In the genomic region with DNA sequence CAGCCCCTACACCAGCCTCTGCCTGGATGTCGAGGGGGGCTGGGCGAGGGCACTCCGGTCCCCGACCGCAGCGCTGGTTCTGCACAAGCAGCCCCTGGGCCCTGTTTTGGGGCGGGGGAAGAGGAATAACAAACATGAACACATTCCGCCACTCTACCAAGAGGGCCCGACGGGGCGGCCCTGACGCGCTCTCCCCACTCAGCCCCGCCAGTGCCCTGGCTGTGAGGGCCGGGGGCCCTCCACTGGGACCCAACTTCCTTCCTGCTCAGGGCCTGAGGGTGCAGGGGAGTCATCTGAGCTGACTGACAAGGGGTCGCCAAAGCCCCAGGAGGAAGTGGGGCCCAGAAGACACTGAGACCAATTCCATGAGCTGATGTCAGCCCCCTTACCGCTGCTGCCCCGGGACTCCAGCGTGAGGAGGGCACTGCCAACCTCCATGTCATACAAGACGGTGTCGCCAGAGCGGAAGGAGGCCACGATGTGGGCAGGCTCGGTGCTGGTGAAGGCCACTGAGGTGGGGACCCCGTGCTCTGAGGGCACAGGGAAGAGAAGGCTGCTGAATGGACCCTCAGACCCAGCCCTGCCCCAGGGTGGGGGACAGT, we compare ENCODE assay signal across 20 cellular contexts. TPM values are rescaled to one million over a fixed set of nuclear protein-coding genes. Genes with fewer than 3 reads are reported as not detected.
A peak's percentile ranks its signal among the peaks of the same experiment; 100 is the strongest.
DNase-seq lines count a peak whose midpoint lies in the region; ATAC-seq and TF ChIP-seq lines count a peak whose summit lies in the region.
"Had no signal": no experiment of that assay in that cellular context is flagged by ENCODE, and none has a peak within 500 bp of the region (broad histone marks: within the 10 kb centered on the region; RNA-seq: fewer than 3 reads in every experiment).

No MANE protein-coding gene starts in this region.

- H3K27ac ChIP-seq in lower lobe of right lung (no peak overlapping the region), upper lobe of left lung (peak overlapping the region in 3 of 4 donors; percentile 18 to 48 (median 32))
- H3K27ac ChIP-seq: A549, body of pancreas, SJCRH30 had no signal

- H3K27me3 ChIP-seq in lower lobe of right lung (ENCODE audit: low read depth), result no peaks in the 10 kb centered on the region
- H3K27me3 ChIP-seq in upper lobe of left lung, result no peaks in the 10 kb centered on the region
- H3K27me3 ChIP-seq: body of pancreas, SJCRH30 had no signal

- intact Hi-C loops in Right ventricle myocardium inferior (cut with DNase I) (no loop called here), Right ventricle myocardium superior (cut with DNase I) (no loop called here), lower lobe of right lung (cut with DNase I) (no loop called here)

- TF ChIP-seq POLR2A in upper lobe of left lung (IDR thresholded peaks at IDR 0.05), result no peak

- H3K9me3 ChIP-seq in lower lobe of right lung (no peaks in the 10 kb centered on the region), upper lobe of left lung (no peaks in the 10 kb centered on the region)
- H3K9me3 ChIP-seq: A549, body of pancreas, SJCRH30 had no signal

- DNase-seq in Right ventricle myocardium inferior (ENCODE audit: missing footprints) (peak; percentile 46), Right ventricle myocardium superior (no peak), UCSD-AML1 (lab: John Stamatoyannopoulos, UW; ENCODE audit: unreplicated experiment) (peak; percentile 71), lower lobe of right lung (peak; percentile 40), upper lobe of left lung (no peak), 8988T (no peak), SIG-M5 (lab: John Stamatoyannopoulos, UW) (no peak)
- DNase-seq: activated CD4-positive, alpha-beta T cell treated with anti-CD3 and anti-CD28 coated beads for 4 hours; activated CD8-positive, alpha-beta memory T cell treated with anti-CD3 and anti-CD28 coated beads, Interleukin-2, amount 50 U/mL, for 4 hours; activated naive CD8-positive, alpha-beta T cell treated with anti-CD3 and anti-CD28 coated beads for 36 hours; body of pancreas; effector memory CD8-positive, alpha-beta T cell; GOT3; NCI-H1694; NCI-H774; OCI-M1; SJCRH30; T-helper 1 cell had no signal

- no peak for ATAC-seq in Right ventricle myocardium inferior
- ATAC-seq in Right ventricle myocardium superior (ENCODE audit: poor library complexity), result no peak
- ATAC-seq in lower lobe of right lung, result no peak
- ATAC-seq in upper lobe of left lung (ENCODE audit: low FRiP score in 2 of 2), result no peak
- no peak for ATAC-seq in HG02642 (IDR thresholded peaks at IDR 0.05; ENCODE audit: poor library complexity, unreplicated experiment)
- ATAC-seq: body of pancreas; effector memory CD8-positive, alpha-beta T cell had no signal

- no peak for TF ChIP-seq CTCF in lower lobe of right lung (IDR thresholded peaks at IDR 0.05)
- TF ChIP-seq CTCF in upper lobe of left lung (IDR thresholded peaks at IDR 0.05), result no peak

- 80 to 88% methylated on average over 16 to 25 of the region's 25 CpGs for WGBS in upper lobe of left lung, 2 donors

- peaks cover 79% of the 10 kb centered on the region for H3K36me3 ChIP-seq in lower lobe of right lung
- H3K36me3 ChIP-seq in upper lobe of left lung, result peaks cover 41 to 83% (median 75%) of the 10 kb centered on the region in 4 donors

- H3K4me3 ChIP-seq in lower lobe of right lung (no peak overlapping the region), upper lobe of left lung (no peak overlapping the region)
- H3K4me3 ChIP-seq: A549, body of pancreas, SJCRH30 had no signal

- H3K4me1 ChIP-seq in lower lobe of right lung (peaks cover 37% of the 10 kb centered on the region), upper lobe of left lung (peaks cover 18 to 50% (median 23%) of the 10 kb centered on the region in 4 donors)
- H3K4me1 ChIP-seq: SJCRH30 had no signal

- TF ChIP-seq EP300 in upper lobe of left lung (IDR thresholded peaks at IDR 0.05), result no peak

RNA-seq across cellular contexts. Expression of a gene that starts 5.6 kb away (rescaled TPM):
- total RNA-seq in Right ventricle myocardium inferior, result 9.6 TPM
- total RNA-seq in Right ventricle myocardium superior, result 10.1 TPM
- total RNA-seq in lower lobe of right lung, result 45.0 TPM
- 10 to 100 TPM; 25.2 to 65.4 (median 50.3) TPM for total RNA-seq in upper lobe of left lung

RNA-seq across cellular contexts. Expression of a gene that starts 23.3 kb away (rescaled TPM):
- total RNA-seq in Right ventricle myocardium inferior, result 16.2 TPM
- total RNA-seq in Right ventricle myocardium superior, result 13.9 TPM
- 13.2 TPM for total RNA-seq in lower lobe of right lung
- 10 to 100 TPM; 16.6 to 26.2 (median 19.3) TPM for total RNA-seq in upper lobe of left lung

RNA-seq across cellular contexts. Expression of a gene that starts 23.7 kb away (rescaled TPM):
- total RNA-seq in Right ventricle myocardium inferior (51.4 TPM), Right ventricle myocardium superior (38.4 TPM), lower lobe of right lung (69.1 TPM), upper lobe of left lung (100 to 1,000 TPM in 2 of 6 donors, 10 to 100 TPM in 4; 59.8 to 168 (median 83.7) TPM)

Comparison
In these comparisons a context has a peak if more than half of its experiments do, and no peak if none do; other contexts are left out.
1. DNase-seq: peak in Right ventricle myocardium inferior (single experiment), UCSD-AML1 (single experiment) and lower lobe of right lung (single experiment); none in Right ventricle myocardium superior (single experiment), upper lobe of left lung (0 of 2), 8988T (single experiment) and SIG-M5 (single experiment).